ENCODE assay signal across 1 cellular context in the genomic region with DNA sequence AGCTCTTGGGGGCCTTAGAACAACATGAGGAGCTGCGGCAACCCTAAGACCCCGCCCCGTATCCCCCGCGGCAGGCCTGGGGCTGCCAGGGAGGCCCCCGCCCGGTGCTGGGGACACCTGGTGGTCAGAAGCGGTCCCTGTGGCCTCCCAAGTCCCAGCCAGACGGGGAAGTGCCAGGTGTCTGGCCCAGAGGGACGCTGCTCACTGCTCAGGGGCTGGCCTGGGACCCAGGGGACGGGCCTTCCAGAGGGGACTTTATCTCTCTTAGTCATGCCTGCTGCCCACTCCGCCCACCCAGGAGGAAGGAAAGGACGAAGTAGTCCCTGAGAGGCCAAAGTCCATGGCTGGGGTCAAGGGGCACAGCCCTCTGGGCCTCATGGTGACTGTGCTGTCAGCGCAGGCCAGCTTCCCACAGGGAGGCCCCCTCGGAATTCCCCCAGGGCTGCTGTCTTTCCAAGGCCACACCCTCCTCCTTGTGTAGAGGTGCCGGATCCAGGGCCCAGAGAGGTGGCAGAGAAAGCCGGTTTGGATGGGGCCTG.
TF ChIP-seq lines count a peak whose summit lies in the region.

No MANE protein-coding gene starts in this region.

TF ChIP-seq in HepG2, 621 proteins besides CTCF, POLR2A, EP300 and RAD21 (continued from another document and continues in another):
- TF ChIP-seq, protein P1, sequence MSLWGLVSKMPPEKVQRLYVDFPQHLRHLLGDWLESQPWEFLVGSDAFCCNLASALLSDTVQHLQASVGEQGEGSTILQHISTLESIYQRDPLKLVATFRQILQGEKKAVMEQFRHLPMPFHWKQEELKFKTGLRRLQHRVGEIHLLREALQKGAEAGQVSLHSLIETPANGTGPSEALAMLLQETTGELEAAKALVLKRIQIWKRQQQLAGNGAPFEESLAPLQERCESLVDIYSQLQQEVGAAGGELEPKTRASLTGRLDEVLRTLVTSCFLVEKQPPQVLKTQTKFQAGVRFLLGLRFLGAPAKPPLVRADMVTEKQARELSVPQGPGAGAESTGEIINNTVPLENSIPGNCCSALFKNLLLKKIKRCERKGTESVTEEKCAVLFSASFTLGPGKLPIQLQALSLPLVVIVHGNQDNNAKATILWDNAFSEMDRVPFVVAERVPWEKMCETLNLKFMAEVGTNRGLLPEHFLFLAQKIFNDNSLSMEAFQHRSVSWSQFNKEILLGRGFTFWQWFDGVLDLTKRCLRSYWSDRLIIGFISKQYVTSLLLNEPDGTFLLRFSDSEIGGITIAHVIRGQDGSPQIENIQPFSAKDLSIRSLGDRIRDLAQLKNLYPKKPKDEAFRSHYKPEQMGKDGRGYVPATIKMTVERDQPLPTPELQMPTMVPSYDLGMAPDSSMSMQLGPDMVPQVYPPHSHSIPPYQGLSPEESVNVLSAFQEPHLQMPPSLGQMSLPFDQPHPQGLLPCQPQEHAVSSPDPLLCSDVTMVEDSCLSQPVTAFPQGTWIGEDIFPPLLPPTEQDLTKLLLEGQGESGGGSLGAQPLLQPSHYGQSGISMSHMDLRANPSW (CRISPR knock-in tag; IDR thresholded peaks at IDR 0.05; ENCODE audit: borderline replicate concordance), result no peak
- TF ChIP-seq CREB1 (IDR thresholded peaks at IDR 0.05) (no peak), CREB1 (CRISPR knock-in tag; IDR thresholded peaks at IDR 0.05) (no peak), ZNF329 (CRISPR knock-in tag; IDR thresholded peaks at IDR 0.05; ENCODE audit: low read depth) (no peak), RARA (CRISPR knock-in tag; IDR thresholded peaks at IDR 0.05) (peak; percentile 64), SMC3 (IDR thresholded peaks at IDR 0.05; ENCODE audit: low read length) (no peak), ZBTB38 (CRISPR knock-in tag; IDR thresholded peaks at IDR 0.05) (no peak), CCDC6 (CRISPR knock-in tag; IDR thresholded peaks at IDR 0.05) (no peak), ZNF614 (CRISPR knock-in tag; IDR thresholded peaks at IDR 0.05; ENCODE audit: borderline replicate concordance) (no peak), RAD51 (IDR thresholded peaks at IDR 0.05; ENCODE audit: borderline replicate concordance) (no peak), ZNF674 (CRISPR knock-in tag; IDR thresholded peaks at IDR 0.05; ENCODE audit: low read depth) (no peak), RCOR2 (CRISPR knock-in tag; IDR thresholded peaks at IDR 0.05) (peak; percentile 26; the same call in 1 of the 2 replicates), SAP130 (CRISPR knock-in tag; IDR thresholded peaks at IDR 0.05; ENCODE audit: low read depth) (peak; percentile 55), ZFYVE20 (CRISPR knock-in tag; IDR thresholded peaks at IDR 0.05; ENCODE audit: borderline replicate concordance, low read depth) (no peak), ZNF570 (CRISPR knock-in tag; IDR thresholded peaks at IDR 0.05; ENCODE audit: borderline replicate concordance) (no peak), ZNF567 (CRISPR knock-in tag; IDR thresholded peaks at IDR 0.05; ENCODE audit: borderline replicate concordance) (no peak), JUN (CRISPR knock-in tag; IDR thresholded peaks at IDR 0.05) (no peak), ERF (CRISPR knock-in tag; IDR thresholded peaks at IDR 0.05) (no peak), ZNF30 (CRISPR knock-in tag; IDR thresholded peaks at IDR 0.05) (no peak), NCOA2 (CRISPR knock-in tag; IDR thresholded peaks at IDR 0.05) (no peak), ZNF333 (CRISPR knock-in tag; IDR thresholded peaks at IDR 0.05; ENCODE audit: borderline replicate concordance) (no peak), ZNF383 (CRISPR knock-in tag; IDR thresholded peaks at IDR 0.05; ENCODE audit: borderline replicate concordance) (no peak), JDP2 (CRISPR knock-in tag; IDR thresholded peaks at IDR 0.05; ENCODE audit: borderline replicate concordance) (no peak), ZNF263 (CRISPR knock-in tag; IDR thresholded peaks at IDR 0.05) (no peak), ZNF143 (CRISPR knock-in tag; IDR thresholded peaks at IDR 0.05) (no peak), ZNF468 (CRISPR knock-in tag; IDR thresholded peaks at IDR 0.05) (no peak), HES4 (CRISPR knock-in tag; IDR thresholded peaks at IDR 0.05; ENCODE audit: borderline replicate concordance) (no peak), ELF1 (CRISPR knock-in tag; IDR thresholded peaks at IDR 0.05) (no peak), KDM6A (CRISPR knock-in tag; IDR thresholded peaks at IDR 0.05; ENCODE audit: low read depth) (peak; percentile 53; the same call in 1 of the 2 replicates)
- TF ChIP-seq, protein P2, sequence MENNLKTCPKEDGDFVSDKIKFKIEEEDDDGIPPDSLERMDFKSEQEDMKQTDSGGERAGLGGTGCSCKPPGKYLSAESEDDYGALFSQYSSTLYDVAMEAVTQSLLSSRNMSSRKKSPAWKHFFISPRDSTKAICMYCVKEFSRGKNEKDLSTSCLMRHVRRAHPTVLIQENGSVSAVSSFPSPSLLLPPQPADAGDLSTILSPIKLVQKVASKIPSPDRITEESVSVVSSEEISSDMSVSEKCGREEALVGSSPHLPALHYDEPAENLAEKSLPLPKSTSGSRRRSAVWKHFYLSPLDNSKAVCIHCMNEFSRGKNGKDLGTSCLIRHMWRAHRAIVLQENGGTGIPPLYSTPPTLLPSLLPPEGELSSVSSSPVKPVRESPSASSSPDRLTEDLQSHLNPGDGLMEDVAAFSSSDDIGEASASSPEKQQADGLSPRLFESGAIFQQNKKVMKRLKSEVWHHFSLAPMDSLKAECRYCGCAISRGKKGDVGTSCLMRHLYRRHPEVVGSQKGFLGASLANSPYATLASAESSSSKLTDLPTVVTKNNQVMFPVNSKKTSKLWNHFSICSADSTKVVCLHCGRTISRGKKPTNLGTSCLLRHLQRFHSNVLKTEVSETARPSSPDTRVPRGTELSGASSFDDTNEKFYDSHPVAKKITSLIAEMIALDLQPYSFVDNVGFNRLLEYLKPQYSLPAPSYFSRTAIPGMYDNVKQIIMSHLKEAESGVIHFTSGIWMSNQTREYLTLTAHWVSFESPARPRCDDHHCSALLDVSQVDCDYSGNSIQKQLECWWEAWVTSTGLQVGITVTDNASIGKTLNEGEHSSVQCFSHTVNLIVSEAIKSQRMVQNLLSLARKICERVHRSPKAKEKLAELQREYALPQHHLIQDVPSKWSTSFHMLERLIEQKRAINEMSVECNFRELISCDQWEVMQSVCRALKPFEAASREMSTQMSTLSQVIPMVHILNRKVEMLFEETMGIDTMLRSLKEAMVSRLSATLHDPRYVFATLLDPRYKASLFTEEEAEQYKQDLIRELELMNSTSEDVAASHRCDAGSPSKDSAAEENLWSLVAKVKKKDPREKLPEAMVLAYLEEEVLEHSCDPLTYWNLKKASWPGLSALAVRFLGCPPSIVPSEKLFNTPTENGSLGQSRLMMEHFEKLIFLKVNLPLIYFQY (CRISPR knock-in tag; IDR thresholded peaks at IDR 0.05; ENCODE audit: borderline replicate concordance), result peak; percentile 20; the same call in 1 of the 2 replicates
- TF ChIP-seq, protein P3, sequence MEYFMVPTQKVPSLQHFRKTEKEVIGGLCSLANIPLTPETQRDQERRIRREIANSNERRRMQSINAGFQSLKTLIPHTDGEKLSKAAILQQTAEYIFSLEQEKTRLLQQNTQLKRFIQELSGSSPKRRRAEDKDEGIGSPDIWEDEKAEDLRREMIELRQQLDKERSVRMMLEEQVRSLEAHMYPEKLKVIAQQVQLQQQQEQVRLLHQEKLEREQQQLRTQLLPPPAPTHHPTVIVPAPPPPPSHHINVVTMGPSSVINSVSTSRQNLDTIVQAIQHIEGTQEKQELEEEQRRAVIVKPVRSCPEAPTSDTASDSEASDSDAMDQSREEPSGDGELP (IDR thresholded peaks at IDR 0.05; ENCODE audit: borderline replicate concordance, low read depth), result no peak; the same call in 1 of the 2 replicates
- TF ChIP-seq, protein P4, sequence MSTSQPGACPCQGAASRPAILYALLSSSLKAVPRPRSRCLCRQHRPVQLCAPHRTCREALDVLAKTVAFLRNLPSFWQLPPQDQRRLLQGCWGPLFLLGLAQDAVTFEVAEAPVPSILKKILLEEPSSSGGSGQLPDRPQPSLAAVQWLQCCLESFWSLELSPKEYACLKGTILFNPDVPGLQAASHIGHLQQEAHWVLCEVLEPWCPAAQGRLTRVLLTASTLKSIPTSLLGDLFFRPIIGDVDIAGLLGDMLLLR (CRISPR knock-in tag; IDR thresholded peaks at IDR 0.05), result no peak
- TF ChIP-seq, protein P5, sequence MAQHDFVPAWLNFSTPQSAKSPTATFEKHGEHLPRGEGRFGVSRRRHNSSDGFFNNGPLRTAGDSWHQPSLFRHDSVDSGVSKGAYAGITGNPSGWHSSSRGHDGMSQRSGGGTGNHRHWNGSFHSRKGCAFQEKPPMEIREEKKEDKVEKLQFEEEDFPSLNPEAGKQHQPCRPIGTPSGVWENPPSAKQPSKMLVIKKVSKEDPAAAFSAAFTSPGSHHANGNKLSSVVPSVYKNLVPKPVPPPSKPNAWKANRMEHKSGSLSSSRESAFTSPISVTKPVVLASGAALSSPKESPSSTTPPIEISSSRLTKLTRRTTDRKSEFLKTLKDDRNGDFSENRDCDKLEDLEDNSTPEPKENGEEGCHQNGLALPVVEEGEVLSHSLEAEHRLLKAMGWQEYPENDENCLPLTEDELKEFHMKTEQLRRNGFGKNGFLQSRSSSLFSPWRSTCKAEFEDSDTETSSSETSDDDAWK (CRISPR knock-in tag; IDR thresholded peaks at IDR 0.05), result no peak
- TF ChIP-seq, protein P6, sequence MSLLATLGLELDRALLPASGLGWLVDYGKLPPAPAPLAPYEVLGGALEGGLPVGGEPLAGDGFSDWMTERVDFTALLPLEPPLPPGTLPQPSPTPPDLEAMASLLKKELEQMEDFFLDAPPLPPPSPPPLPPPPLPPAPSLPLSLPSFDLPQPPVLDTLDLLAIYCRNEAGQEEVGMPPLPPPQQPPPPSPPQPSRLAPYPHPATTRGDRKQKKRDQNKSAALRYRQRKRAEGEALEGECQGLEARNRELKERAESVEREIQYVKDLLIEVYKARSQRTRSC (CRISPR knock-in tag; IDR thresholded peaks at IDR 0.05; ENCODE audit: low read depth), result no peak
- TF ChIP-seq, protein P7, sequence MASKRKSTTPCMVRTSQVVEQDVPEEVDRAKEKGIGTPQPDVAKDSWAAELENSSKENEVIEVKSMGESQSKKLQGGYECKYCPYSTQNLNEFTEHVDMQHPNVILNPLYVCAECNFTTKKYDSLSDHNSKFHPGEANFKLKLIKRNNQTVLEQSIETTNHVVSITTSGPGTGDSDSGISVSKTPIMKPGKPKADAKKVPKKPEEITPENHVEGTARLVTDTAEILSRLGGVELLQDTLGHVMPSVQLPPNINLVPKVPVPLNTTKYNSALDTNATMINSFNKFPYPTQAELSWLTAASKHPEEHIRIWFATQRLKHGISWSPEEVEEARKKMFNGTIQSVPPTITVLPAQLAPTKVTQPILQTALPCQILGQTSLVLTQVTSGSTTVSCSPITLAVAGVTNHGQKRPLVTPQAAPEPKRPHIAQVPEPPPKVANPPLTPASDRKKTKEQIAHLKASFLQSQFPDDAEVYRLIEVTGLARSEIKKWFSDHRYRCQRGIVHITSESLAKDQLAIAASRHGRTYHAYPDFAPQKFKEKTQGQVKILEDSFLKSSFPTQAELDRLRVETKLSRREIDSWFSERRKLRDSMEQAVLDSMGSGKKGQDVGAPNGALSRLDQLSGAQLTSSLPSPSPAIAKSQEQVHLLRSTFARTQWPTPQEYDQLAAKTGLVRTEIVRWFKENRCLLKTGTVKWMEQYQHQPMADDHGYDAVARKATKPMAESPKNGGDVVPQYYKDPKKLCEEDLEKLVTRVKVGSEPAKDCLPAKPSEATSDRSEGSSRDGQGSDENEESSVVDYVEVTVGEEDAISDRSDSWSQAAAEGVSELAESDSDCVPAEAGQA (IDR thresholded peaks at IDR 0.05; ENCODE audit: low read depth), result no peak
- TF ChIP-seq, protein P7 (CRISPR knock-in tag; IDR thresholded peaks at IDR 0.05; ENCODE audit: borderline replicate concordance), result no peak
- TF ChIP-seq, protein P8, sequence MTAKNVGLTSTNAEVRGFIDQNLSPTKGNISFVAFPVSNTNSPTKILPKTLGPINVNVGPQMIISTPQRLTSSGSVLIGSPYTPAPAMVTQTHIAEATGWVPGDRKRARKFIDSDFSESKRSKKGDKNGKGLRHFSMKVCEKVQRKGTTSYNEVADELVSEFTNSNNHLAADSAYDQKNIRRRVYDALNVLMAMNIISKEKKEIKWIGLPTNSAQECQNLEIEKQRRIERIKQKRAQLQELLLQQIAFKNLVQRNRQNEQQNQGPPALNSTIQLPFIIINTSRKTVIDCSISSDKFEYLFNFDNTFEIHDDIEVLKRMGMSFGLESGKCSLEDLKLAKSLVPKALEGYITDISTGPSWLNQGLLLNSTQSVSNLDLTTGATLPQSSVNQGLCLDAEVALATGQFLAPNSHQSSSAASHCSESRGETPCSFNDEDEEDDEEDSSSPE (CRISPR knock-in tag; IDR thresholded peaks at IDR 0.05), result no peak
- TF ChIP-seq, protein P9, sequence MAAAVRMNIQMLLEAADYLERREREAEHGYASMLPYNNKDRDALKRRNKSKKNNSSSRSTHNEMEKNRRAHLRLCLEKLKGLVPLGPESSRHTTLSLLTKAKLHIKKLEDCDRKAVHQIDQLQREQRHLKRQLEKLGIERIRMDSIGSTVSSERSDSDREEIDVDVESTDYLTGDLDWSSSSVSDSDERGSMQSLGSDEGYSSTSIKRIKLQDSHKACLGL (CRISPR knock-in tag; IDR thresholded peaks at IDR 0.05), result 0 out of 2 replicates have a peak, but pooled peaks have one; percentile 26
- TF ChIP-seq, protein P10, sequence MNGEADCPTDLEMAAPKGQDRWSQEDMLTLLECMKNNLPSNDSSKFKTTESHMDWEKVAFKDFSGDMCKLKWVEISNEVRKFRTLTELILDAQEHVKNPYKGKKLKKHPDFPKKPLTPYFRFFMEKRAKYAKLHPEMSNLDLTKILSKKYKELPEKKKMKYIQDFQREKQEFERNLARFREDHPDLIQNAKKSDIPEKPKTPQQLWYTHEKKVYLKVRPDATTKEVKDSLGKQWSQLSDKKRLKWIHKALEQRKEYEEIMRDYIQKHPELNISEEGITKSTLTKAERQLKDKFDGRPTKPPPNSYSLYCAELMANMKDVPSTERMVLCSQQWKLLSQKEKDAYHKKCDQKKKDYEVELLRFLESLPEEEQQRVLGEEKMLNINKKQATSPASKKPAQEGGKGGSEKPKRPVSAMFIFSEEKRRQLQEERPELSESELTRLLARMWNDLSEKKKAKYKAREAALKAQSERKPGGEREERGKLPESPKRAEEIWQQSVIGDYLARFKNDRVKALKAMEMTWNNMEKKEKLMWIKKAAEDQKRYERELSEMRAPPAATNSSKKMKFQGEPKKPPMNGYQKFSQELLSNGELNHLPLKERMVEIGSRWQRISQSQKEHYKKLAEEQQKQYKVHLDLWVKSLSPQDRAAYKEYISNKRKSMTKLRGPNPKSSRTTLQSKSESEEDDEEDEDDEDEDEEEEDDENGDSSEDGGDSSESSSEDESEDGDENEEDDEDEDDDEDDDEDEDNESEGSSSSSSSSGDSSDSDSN (CRISPR knock-in tag; IDR thresholded peaks at IDR 0.05), result peak; percentile 45; the same call in 1 of the 2 replicates
